Comparison of ENCODE assay signal across 11 cellular contexts in genomic region chr12:10501031-10501430, GRCh38. TPM values are rescaled to one million over a fixed set of nuclear protein-coding genes. Genes with fewer than 3 reads are reported as not detected.
DNase-seq lines count a peak whose midpoint lies in the region; ATAC-seq and TF ChIP-seq lines count a peak whose summit lies in the region.
"Had no signal": no experiment of that assay in that cellular context is flagged by ENCODE, and none has a peak within 500 bp of the region (broad histone marks: within the 10 kb centered on the region; RNA-seq: fewer than 3 reads in every experiment).

No MANE protein-coding gene starts in this region.

- H3K27me3 ChIP-seq in A673 (replicated peaks; ENCODE audit: insufficient read depth, low read depth, low read length, poor library complexity), result peaks cover 18% of the 10 kb centered on the region
- H3K27me3 ChIP-seq: neural progenitor cell, Peyer's patch had no signal

- TF ChIP-seq CTCF in A673 (conservative IDR thresholded peaks at IDR 0.05; ENCODE audit: low read depth, low read length) (peak; percentile 28; the same call in 1 of the 2 replicates), GM12874 (IDR thresholded peaks at IDR 0.05; ENCODE audit: insufficient read depth, low read depth, low read length) (0 out of 2 replicates have a peak, but pooled peaks have one; percentile 2)

- CTCF ChIA-PET in A673 (lab: Charles Lee), result no interaction called here

- H3K4me3 ChIP-seq in A673 (ENCODE audit: low read depth, low read length, poor library complexity, severe bottlenecking), result no peak overlapping the region
- H3K4me3 ChIP-seq: neural progenitor cell, Peyer's patch had no signal

- H3K4me1 ChIP-seq in A673 (ENCODE audit: insufficient read depth, low read length, poor library complexity, severe bottlenecking), result no peaks in the 10 kb centered on the region
- H3K4me1 ChIP-seq: neural progenitor cell, Peyer's patch had no signal

- POLR2A ChIA-PET in A673 (lab: Charles Lee; ENCODE audit: low non-redundant PET), result no interaction called here

- intact Hi-C loops in A673 (cut with micrococcal nuclease; ENCODE audit: unreplicated experiment), result loop anchor here (5.0 kb wide), 1 partner anchor 264 kb away; no protein-coding TSS in a partner anchor

- ATAC-seq in HG02642 (IDR thresholded peaks at IDR 0.05; ENCODE audit: poor library complexity, unreplicated experiment), result no peak

- BruUV-seq in A673 (replicated peaks; lab: Mats Ljungman, UMichigan), result no TSS peak

- DNase-seq in A673 (ENCODE audit: low spot score) (peak; percentile 3), RPMI7951 (ENCODE audit: low read depth) (peak; percentile 56), fibroblast of the conjunctiva (ENCODE audit: low read depth) (peak; percentile 12), mucosa of gallbladder (ENCODE audit: low spot score) (no peak)
- DNase-seq in effector CD8-positive, alpha-beta T cell (lab: John Stamatoyannopoulos, UW), result no peak
- DNase-seq in stimulated activated CD4-positive, alpha-beta T cell treated with anti-CD3 and anti-CD28 coated beads, Interleukin-2, amount 100 ng/mL, for 48 hours, result no peak
- DNase-seq: Peyer's patch had no signal

- H3K27ac ChIP-seq in A673 (ENCODE audit: low read depth, low read length, poor library complexity, severe bottlenecking), result no peak overlapping the region
- H3K27ac ChIP-seq: HL-60, neural progenitor cell, Peyer's patch had no signal

- H3K36me3 ChIP-seq in A673 (ENCODE audit: insufficient read depth, low read length, poor library complexity, severe bottlenecking), result no peaks in the 10 kb centered on the region
- H3K36me3 ChIP-seq: neural progenitor cell, Peyer's patch had no signal

- no peaks in the 10 kb centered on the region for H3K9me3 ChIP-seq in A673 (ENCODE audit: low read depth, low read length, poor library complexity, severe bottlenecking)
- H3K9me3 ChIP-seq: Peyer's patch had no signal

RNA-seq across cellular contexts. Expression of gene EIF2S3B, which starts 4.7 kb away (rescaled TPM):
- total RNA-seq in A673 (2021) (3.8 and 5.1 TPM in 2 replicates), mucosa of gallbladder (2.6 TPM)
- 0.29 and 0.36 TPM in 2 replicates for total RNA-seq in RPMI7951 (2014; rRNA removed; shearing (Covaris generic))

RNA-seq across cellular contexts. Expression of gene KLRC1, which starts 47.9 kb away (rescaled TPM):
- not detected in 2 replicates for total RNA-seq in A673 (2021)
- not detected in 2 replicates for total RNA-seq in RPMI7951 (2014; rRNA removed; shearing (Covaris generic))
- total RNA-seq in mucosa of gallbladder, result 0.95 TPM

Comparison
In these comparisons a context has a peak if more than half of its experiments do, and no peak if none do; other contexts are left out.
1. DNase-seq: peak in A673 (single experiment), RPMI7951 (single experiment) and fibroblast of the conjunctiva (single experiment); none in effector CD8-positive, alpha-beta T cell (single experiment), stimulated activated CD4-positive, alpha-beta T cell treated with anti-CD3 and anti-CD28 coated beads, Interleukin-2, amount 100 ng/mL, for 48 hours (0 of 2) and mucosa of gallbladder (single experiment).